Comparison of ENCODE assay signal across 8 cellular contexts in the genomic region with DNA sequence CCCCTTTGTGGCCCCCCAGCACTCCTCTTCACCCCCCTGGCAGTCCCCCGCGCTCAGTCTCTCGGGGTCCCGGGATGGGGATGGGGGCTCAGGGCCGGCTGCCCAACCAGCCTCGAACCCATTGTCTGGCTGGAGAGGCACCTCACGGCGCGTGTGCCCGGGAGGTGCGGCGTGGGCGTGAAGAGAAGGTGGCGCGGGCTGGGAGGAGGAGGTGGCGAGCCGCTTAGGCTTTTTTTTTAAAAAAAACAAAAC. TPM values are rescaled to one million over a fixed set of nuclear protein-coding genes. Genes with fewer than 3 reads are reported as not detected.
DNase-seq lines count a peak whose midpoint lies in the region; ATAC-seq and TF ChIP-seq lines count a peak whose summit lies in the region.

No MANE protein-coding gene starts in this region.

- peak overlapping the region; percentile 60; the same call in 1 of the 2 replicates for H3K4me2 ChIP-seq in OCI-LY7 (ENCODE audit: low read length)

- POLR2A ChIA-PET in OCI-LY7 (lab: Charles Lee) = no interaction called here
- POLR2A ChIA-PET in naive thymus-derived CD4-positive, alpha-beta T cell (lab: Charles Lee) = no interaction called here

- peak overlapping the region in 8 of 10 donors; percentile 42 to 89 (median 66) for H3K4me3 Mint-ChIP-seq in naive thymus-derived CD4-positive, alpha-beta T cell

- H3K27ac Mint-ChIP-seq in naive thymus-derived CD4-positive, alpha-beta T cell = no peak overlapping the region

- DNase-seq in AG08396 (ENCODE audit: low spot score) (peak; percentile 41), OCI-LY7 (ENCODE audit: low spot score) (no peak), epithelial cell of esophagus (ENCODE audit: low read depth) (no peak), NCI-H1436 (lab: John Stamatoyannopoulos, UW) (no peak), SW480 (ENCODE audit: low spot score) (no peak)
- DNase-seq in naive thymus-derived CD4-positive, alpha-beta T cell = peak in 1 of 9 donors; percentile 3

- H3K27me3 ChIP-seq in naive thymus-derived CD4-positive, alpha-beta T cell (ENCODE audit: control insufficient read depth in 2 of 2, insufficient read depth in 2 of 2, low read length in 2 of 2) = peaks cover 0 to 8% of the 10 kb centered on the region in 2 donors

- peak overlapping the region; percentile 60 for H3K4me3 ChIP-seq in OCI-LY7 (ENCODE audit: low read depth, low read length, poor library complexity, severe bottlenecking)
- H3K4me3 ChIP-seq in epithelial cell of esophagus (ENCODE audit: low read length) = peak overlapping the region; percentile 69
- peak overlapping the region; percentile 24 for H3K4me3 ChIP-seq in naive thymus-derived CD4-positive, alpha-beta T cell (ENCODE audit: low read length)

- ATAC-seq in GM21381 (IDR thresholded peaks at IDR 0.05; ENCODE audit: unreplicated experiment) (peak; percentile 14), HG03196 (IDR thresholded peaks at IDR 0.05; ENCODE audit: unreplicated experiment) (no peak)
- no peak for ATAC-seq in naive thymus-derived CD4-positive, alpha-beta T cell

- no peaks in the 10 kb centered on the region for H3K36me3 Mint-ChIP-seq in naive thymus-derived CD4-positive, alpha-beta T cell

- H4K20me1 ChIP-seq in OCI-LY7 (ENCODE audit: insufficient read depth, low read length) = no peaks in the 10 kb centered on the region

- no TSS peak for BruUV-seq in OCI-LY7 (replicated peaks; lab: Mats Ljungman, UMichigan)

- intact Hi-C loops in OCI-LY7 (cut with micrococcal nuclease; ENCODE audit: unreplicated experiment) = no loop called here
- intact Hi-C loops in naive thymus-derived CD4-positive, alpha-beta T cell (cut with micrococcal nuclease) = loop anchor here (1.0 to 10.0 kb wide), 5 partner anchors 71 to 382 kb away; a partner anchor contains a TSS

- peaks cover 0 to 2% (median 0%) of the 10 kb centered on the region in 11 donors for H3K9me3 Mint-ChIP-seq in naive thymus-derived CD4-positive, alpha-beta T cell

- H3K36me3 ChIP-seq in OCI-LY7 (ENCODE audit: insufficient read depth, low read length) = no peaks in the 10 kb centered on the region
- H3K36me3 ChIP-seq in naive thymus-derived CD4-positive, alpha-beta T cell (ENCODE audit: control insufficient read depth in 2 of 3, insufficient read depth in 3 of 3, low read length in 3 of 3) = no peaks in the 10 kb centered on the region

- H3K4me1 Mint-ChIP-seq in naive thymus-derived CD4-positive, alpha-beta T cell = peaks cover 5 to 20% (median 14%) of the 10 kb centered on the region in 7 donors

- H2AFZ ChIP-seq in OCI-LY7 (ENCODE audit: low read length) = no peak overlapping the region

- H3K27ac ChIP-seq in OCI-LY7 (ENCODE audit: low read depth, low read length, poor library complexity, severe bottlenecking) = no peak overlapping the region
- no peak overlapping the region for H3K27ac ChIP-seq in naive thymus-derived CD4-positive, alpha-beta T cell (ENCODE audit: low read depth, low read length)

- no peaks in the 10 kb centered on the region for H3K9me2 ChIP-seq in OCI-LY7 (ENCODE audit: insufficient read depth, low read length)

- TF ChIP-seq CTCF in OCI-LY7 (conservative IDR thresholded peaks at IDR 0.05; ENCODE audit: low read length) = no peak
- no peak for TF ChIP-seq CTCF in epithelial cell of esophagus (IDR thresholded peaks at IDR 0.05; ENCODE audit: insufficient read depth, low read depth, low read length, missing control alignments)

- H3K9me3 ChIP-seq in OCI-LY7 (ENCODE audit: low read length) = no peaks in the 10 kb centered on the region
- no peaks in the 10 kb centered on the region for H3K9me3 ChIP-seq in naive thymus-derived CD4-positive, alpha-beta T cell (ENCODE audit: control insufficient read depth in 2 of 3, low read length in 3 of 3)

- peaks cover 56 to 64% (median 59%) of the 10 kb centered on the region in 5 donors for H3K27me3 Mint-ChIP-seq in naive thymus-derived CD4-positive, alpha-beta T cell

- no peaks in the 10 kb centered on the region for H3K4me1 ChIP-seq in OCI-LY7 (ENCODE audit: insufficient read depth, low read length, poor library complexity, severe bottlenecking)
- no peaks in the 10 kb centered on the region for H3K4me1 ChIP-seq in naive thymus-derived CD4-positive, alpha-beta T cell (ENCODE audit: control insufficient read depth in 2 of 2, insufficient read depth in 2 of 2, low read length in 2 of 2)

- CTCF ChIA-PET in OCI-LY7 (lab: Charles Lee; ENCODE audit: unreplicated experiment) = no interaction called here
- CTCF ChIA-PET in naive thymus-derived CD4-positive, alpha-beta T cell (lab: Charles Lee) = no interaction called here

- H3K79me2 ChIP-seq in OCI-LY7 (ENCODE audit: insufficient read depth, low read depth, low read length) = no peaks in the 10 kb centered on the region

RNA-seq across cellular contexts. Expression of a gene that starts 0.8 kb away (rescaled TPM):
- total RNA-seq in OCI-LY7 (2014; rRNA removed; shearing (Covaris generic)) = 0.03 TPM in 2 replicates
- 0.21 and 0.24 TPM in 2 replicates for total RNA-seq in OCI-LY7 (2022)
- 1 to 10 TPM in 4 of 5 experiments, under 1 TPM in 1; 0.66 to 2.7 (median 1.7) TPM for total RNA-seq in naive thymus-derived CD4-positive, alpha-beta T cell
- under 1 TPM; 0.16 to 0.33 TPM for polyA plus RNA-seq in naive thymus-derived CD4-positive, alpha-beta T cell
